In the genomic region with DNA sequence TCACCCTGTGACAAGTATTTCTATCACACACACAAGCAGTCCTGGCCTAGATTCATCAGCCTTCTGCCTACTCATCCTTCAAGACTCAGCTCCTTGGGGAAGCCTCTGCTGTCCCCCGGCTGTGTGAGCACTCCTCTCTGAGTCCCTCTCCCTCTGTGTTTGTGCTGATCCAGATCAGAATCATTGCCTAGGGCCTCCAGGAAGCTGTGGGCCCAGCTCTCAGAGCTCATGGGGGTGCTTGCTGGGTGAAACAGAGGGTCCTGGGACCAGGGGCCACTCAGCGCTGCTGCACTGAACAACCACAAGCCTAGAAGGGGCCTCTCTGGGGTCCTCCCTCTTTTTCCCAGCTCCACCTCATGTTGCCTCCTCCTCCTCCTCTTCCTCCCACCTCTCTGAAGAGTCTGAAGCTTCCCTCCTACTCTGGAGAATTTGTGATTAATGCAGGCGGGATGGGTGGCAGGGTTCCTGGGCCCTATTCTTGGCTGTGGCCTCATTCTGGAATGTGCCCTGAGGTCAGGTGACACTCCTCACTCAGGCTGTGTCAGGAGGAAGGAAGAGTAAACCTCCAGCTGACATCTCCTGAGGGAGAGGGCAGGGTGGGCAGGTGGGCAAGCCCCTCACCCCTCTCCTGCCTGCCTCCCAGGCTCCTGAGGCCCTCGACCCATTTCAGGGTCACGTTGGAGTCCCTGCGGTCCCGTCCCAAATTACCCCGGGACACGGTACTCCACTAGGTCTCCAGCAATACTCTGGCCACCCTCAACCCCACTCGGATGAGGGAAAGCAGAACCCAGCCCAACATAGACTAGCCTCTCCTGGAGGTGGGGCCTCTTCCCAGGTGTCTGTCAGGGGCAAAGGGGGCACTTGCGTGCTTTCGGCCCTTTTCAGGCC, we compare ENCODE assay signal across 12 cellular contexts. TPM values are rescaled to one million over a fixed set of nuclear protein-coding genes. Genes with fewer than 3 reads are reported as not detected.
DNase-seq lines count a peak whose midpoint lies in the region; ATAC-seq and TF ChIP-seq lines count a peak whose summit lies in the region.
"Had no signal": no experiment of that assay in that cellular context is flagged by ENCODE, and none has a peak within 500 bp of the region (broad histone marks: within the 10 kb centered on the region; RNA-seq: fewer than 3 reads in every experiment).

No MANE protein-coding gene starts in this region.

- peak; percentile 16 for DNase-seq in Caki2 (ENCODE audit: low read depth)
- DNase-seq in RPMI7951 (ENCODE audit: low read depth): peak; percentile 17
- peak; percentile 34 for DNase-seq in fibroblast of villous mesenchyme (ENCODE audit: low read depth)
- no peak for DNase-seq in nephron progenitor cell
- DNase-seq in NCI-H748 (lab: John Stamatoyannopoulos, UW; ENCODE audit: unreplicated experiment): no peak
- no peak for DNase-seq in Kasumi-1 (lab: John Stamatoyannopoulos, UW)
- DNase-seq: esophagus squamous epithelium had no signal

- no peak overlapping the region for H3K4me3 Mint-ChIP-seq in nephron progenitor cell
- H3K4me3 Mint-ChIP-seq: B cell; T-helper 2 cell treated with Interferon-gamma antibody and Interleukin-4, amounts not matched to agents 5 μg/mL and 100 μg/mL, for 36 hours had no signal

- ATAC-seq in HG03108 (IDR thresholded peaks at IDR 0.05; ENCODE audit: unreplicated experiment): no peak
- no peak for ATAC-seq in HG03565 (IDR thresholded peaks at IDR 0.05; ENCODE audit: unreplicated experiment)
- ATAC-seq: sciatic nerve had no signal

- in situ Hi-C loops in Caki2 (cut with HindIII; ENCODE audit: low pct_unique_long_range_greater_than_20kb, low sequenced_read_pairs): no loop called here

- no peak overlapping the region for H3K4me3 ChIP-seq in fibroblast of villous mesenchyme (ENCODE audit: low read depth, low read length)
- H3K4me3 ChIP-seq: esophagus squamous epithelium had no signal

- no peak for TF ChIP-seq CTCF in fibroblast of villous mesenchyme (IDR thresholded peaks at IDR 0.05; ENCODE audit: insufficient read depth, low read depth, low read length)
- TF ChIP-seq CTCF in nephron progenitor cell (IDR thresholded peaks at IDR 0.05): no peak

- H3K9me3 Mint-ChIP-seq in nephron progenitor cell: no peaks in the 10 kb centered on the region
- H3K9me3 Mint-ChIP-seq: T-helper 2 cell treated with Interferon-gamma antibody and Interleukin-4, amounts not matched to agents 5 μg/mL and 100 μg/mL, for 36 hours had no signal

- H3K4me1 Mint-ChIP-seq in nephron progenitor cell: peaks cover 33% of the 10 kb centered on the region
- H3K4me1 Mint-ChIP-seq: B cell had no signal

- no peaks in the 10 kb centered on the region for H3K36me3 Mint-ChIP-seq in nephron progenitor cell (ENCODE audit: low read depth)

- H3K27ac Mint-ChIP-seq in nephron progenitor cell: peak overlapping the region; percentile 24
- H3K27ac Mint-ChIP-seq: B cell; T-helper 2 cell treated with Interferon-gamma antibody and Interleukin-4, amounts not matched to agents 5 μg/mL and 100 μg/mL, for 36 hours had no signal

- H3K27me3 Mint-ChIP-seq in nephron progenitor cell (ENCODE audit: low read depth, poor library complexity): peaks cover 4% of the 10 kb centered on the region
- H3K27me3 Mint-ChIP-seq: B cell had no signal

RNA-seq across cellular contexts. Expression of a gene that starts 10.1 kb away (rescaled TPM):
- not detected in 2 replicates for total RNA-seq in Caki2 (2014; rRNA removed; shearing (Covaris generic); ENCODE audit: low replicate concordance)
- total RNA-seq in RPMI7951 (2014; rRNA removed; shearing (Covaris generic)): not detected in 2 replicates
- total RNA-seq in fibroblast of villous mesenchyme: under 0.01 TPM in 2 replicates
- total RNA-seq: B cell had no signal

RNA-seq across cellular contexts. Expression of a gene that starts 20.6 kb away (rescaled TPM):
- total RNA-seq in Caki2 (2014; rRNA removed; shearing (Covaris generic); ENCODE audit: low replicate concordance): 11.8 and 15.6 TPM in 2 replicates
- 4.3 and 10.7 TPM in 2 replicates for total RNA-seq in RPMI7951 (2014; rRNA removed; shearing (Covaris generic))
- 13.5 and 18.6 TPM in 2 replicates for total RNA-seq in fibroblast of villous mesenchyme

Comparison
In these comparisons a context has a peak if more than half of its experiments do, and no peak if none do; other contexts are left out.
1. DNase-seq: peak in Caki2 (single experiment), RPMI7951 (single experiment) and fibroblast of villous mesenchyme (single experiment); none in nephron progenitor cell (single experiment), NCI-H748 (single experiment) and Kasumi-1 (0 of 2).